Comparison of ENCODE assay signal across 1 cellular context in the genomic region with DNA sequence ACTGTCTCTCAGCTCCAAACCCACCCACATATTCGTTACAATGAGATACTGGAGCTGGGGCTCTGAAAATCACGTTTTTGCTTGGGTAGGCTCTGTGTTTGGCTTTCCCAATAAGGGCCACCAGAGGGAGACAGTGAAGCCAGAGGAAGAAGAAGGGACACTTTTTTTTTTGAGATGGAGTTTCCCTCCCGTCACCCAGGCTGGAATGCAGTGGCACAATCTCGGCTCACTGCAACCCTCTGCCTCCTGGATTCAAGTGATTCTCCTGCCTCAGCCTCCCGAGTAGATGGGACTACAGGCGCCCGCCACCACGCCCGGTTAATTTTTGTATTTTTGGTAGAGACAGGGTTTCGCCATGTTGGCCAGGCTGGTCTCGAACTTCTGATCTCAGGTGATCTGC.
TF ChIP-seq lines count a peak whose summit lies in the region.

No MANE protein-coding gene starts in this region.

TF ChIP-seq in H1, 55 proteins besides CTCF, POLR2A, EP300 and RAD21:
- peak; percentile 42 for TF ChIP-seq TEAD4 (IDR thresholded peaks at IDR 0.05; ENCODE audit: low read depth, low read length)
- TF ChIP-seq SP1 (IDR thresholded peaks at IDR 0.05; ENCODE audit: low read depth, low read length), result 0 out of 2 replicates have a peak, but pooled peaks have one; percentile 25
